Comparison of ENCODE assay signal across 10 cellular contexts in the genomic region with DNA sequence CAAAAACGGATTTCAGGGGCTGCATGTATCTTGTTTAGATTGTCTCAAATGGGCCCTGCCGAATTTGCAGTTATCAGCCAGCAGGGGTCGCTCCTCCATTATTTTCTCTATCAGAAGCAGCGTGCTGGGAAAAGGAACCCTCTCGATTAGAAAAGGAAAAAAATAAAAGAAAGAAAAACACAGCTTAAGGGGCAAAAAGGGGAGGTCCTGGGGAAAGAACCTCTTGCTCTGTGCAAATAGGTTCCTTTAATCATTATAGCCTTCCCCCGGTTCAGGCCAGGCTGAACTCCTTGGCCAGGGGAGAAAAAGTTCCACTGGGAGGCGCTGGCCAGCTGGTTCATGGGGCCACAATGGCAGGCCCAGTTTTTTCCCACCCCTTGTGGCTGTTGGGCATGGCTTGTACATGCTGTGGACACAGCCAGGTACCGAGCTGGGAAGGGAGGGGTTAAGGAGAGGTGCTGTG. TPM values are rescaled to one million over a fixed set of nuclear protein-coding genes. Genes with fewer than 3 reads are reported as not detected.
A peak's percentile ranks its signal among the peaks of the same experiment; 100 is the strongest.
DNase-seq lines count a peak whose midpoint lies in the region; ATAC-seq and TF ChIP-seq lines count a peak whose summit lies in the region.
"Had no signal": no experiment of that assay in that cellular context is flagged by ENCODE, and none has a peak within 500 bp of the region (broad histone marks: within the 10 kb centered on the region; RNA-seq: fewer than 3 reads in every experiment).

No MANE protein-coding gene starts in this region.

- H3K4me3 ChIP-seq in cardiac muscle cell (no peak overlapping the region), thyroid gland (replicated peaks in 1 of 3) (no peak overlapping the region)
- H3K4me3 ChIP-seq: adrenal gland, lung had no signal

- H3K36me3 ChIP-seq in cardiac muscle cell, result no peaks in the 10 kb centered on the region
- H3K36me3 ChIP-seq in thyroid gland, result no peaks in the 10 kb centered on the region
- H3K36me3 ChIP-seq: adrenal gland had no signal

- TF ChIP-seq POLR2A in thyroid gland (IDR thresholded peaks at IDR 0.05), result no peak

- 46 to 51% methylated on average over 8 of the region's 8 CpGs for WGBS in thyroid gland, 2 donors

- TF ChIP-seq CTCF in cardiac muscle cell (IDR thresholded peaks at IDR 0.05; ENCODE audit: low read depth, low read length) (peak; percentile 27), thyroid gland (IDR thresholded peaks at IDR 0.05) (no peak)

- no peaks in the 10 kb centered on the region for H3K4me1 ChIP-seq in cardiac muscle cell (ENCODE audit: low read depth)
- no peaks in the 10 kb centered on the region for H3K4me1 ChIP-seq in thyroid gland
- H3K4me1 ChIP-seq: adrenal gland had no signal

- DNase-seq in cardiac muscle cell (ENCODE audit: low read depth in 1 of 2, low spot score in 1 of 2) (no peak), left ventricle myocardium superior (no peak), NCI-H69 (lab: John Stamatoyannopoulos, UW) (peak; percentile 22), dermis blood vessel endothelial cell (peak; percentile 24), cerebellum (ENCODE audit: low spot score) (no peak), activated gamma-delta T cell treated with Interleukin-2 at 50 U/mL for 16 hours (no peak), thyroid gland (no peak)
- peak; percentile 41 for DNase-seq in stimulated activated CD8-positive, alpha-beta memory T cell treated with anti-CD3 and anti-CD28 coated beads, Interleukin-4, amount 100 ng/mL, for 48 hours
- DNase-seq: adrenal gland had no signal

- no peaks in the 10 kb centered on the region for H3K27me3 ChIP-seq in cardiac muscle cell
- no peaks in the 10 kb centered on the region for H3K27me3 ChIP-seq in thyroid gland
- H3K27me3 ChIP-seq: adrenal gland had no signal

- intact Hi-C loops in left ventricle myocardium superior (cut with micrococcal nuclease) (no loop called here), thyroid gland (cut with DNase I) (no loop called here)

- no peak overlapping the region for H3K27ac ChIP-seq in cardiac muscle cell
- H3K27ac ChIP-seq in thyroid gland, result no peak overlapping the region
- H3K27ac ChIP-seq: adrenal gland had no signal

- H3K9me3 ChIP-seq in cardiac muscle cell (ENCODE audit: low read depth) (no peaks in the 10 kb centered on the region), thyroid gland (no peaks in the 10 kb centered on the region)
- H3K9me3 ChIP-seq: adrenal gland had no signal

- no peak for ATAC-seq in left ventricle myocardium superior

RNA-seq across cellular contexts. Expression of a gene that starts 25.0 kb away (rescaled TPM):
- total RNA-seq in cardiac muscle cell (not detected in 2 replicates), left ventricle myocardium superior (not detected), dermis blood vessel endothelial cell (not detected in 2 replicates), cerebellum (0.64 TPM), thyroid gland (1 to 10 TPM in 1 of 4 donors, under 1 TPM in 1, not detected in 2; 0.33 to 2.4 TPM)
- polyA plus RNA-seq in cardiac muscle cell, result not detected in 2 replicates
- total RNA-seq: adrenal gland had no signal

RNA-seq across cellular contexts. Expression of a gene that starts 27.8 kb away (rescaled TPM):
- total RNA-seq in cardiac muscle cell (0.42 and 0.48 TPM in 2 replicates), left ventricle myocardium superior (not detected), dermis blood vessel endothelial cell (not detected in 2 replicates), cerebellum (not detected), thyroid gland (not detected)
- polyA plus RNA-seq in cardiac muscle cell, result 1.0 TPM in 1 of 2 replicates, not detected in the other
- total RNA-seq: adrenal gland, lung had no signal
- polyA plus RNA-seq: lung had no signal

Comparison
In these comparisons a context has a peak if more than half of its experiments do, and no peak if none do; other contexts are left out.
1. DNase-seq: peak in NCI-H69 (single experiment), dermis blood vessel endothelial cell (single experiment) and stimulated activated CD8-positive, alpha-beta memory T cell treated with anti-CD3 and anti-CD28 coated beads, Interleukin-4, amount 100 ng/mL, for 48 hours (single experiment); none in cardiac muscle cell (0 of 2), left ventricle myocardium superior (single experiment), cerebellum (single experiment), activated gamma-delta T cell treated with Interleukin-2 at 50 U/mL for 16 hours (single experiment) and thyroid gland (0 of 2).